In the genomic region with DNA sequence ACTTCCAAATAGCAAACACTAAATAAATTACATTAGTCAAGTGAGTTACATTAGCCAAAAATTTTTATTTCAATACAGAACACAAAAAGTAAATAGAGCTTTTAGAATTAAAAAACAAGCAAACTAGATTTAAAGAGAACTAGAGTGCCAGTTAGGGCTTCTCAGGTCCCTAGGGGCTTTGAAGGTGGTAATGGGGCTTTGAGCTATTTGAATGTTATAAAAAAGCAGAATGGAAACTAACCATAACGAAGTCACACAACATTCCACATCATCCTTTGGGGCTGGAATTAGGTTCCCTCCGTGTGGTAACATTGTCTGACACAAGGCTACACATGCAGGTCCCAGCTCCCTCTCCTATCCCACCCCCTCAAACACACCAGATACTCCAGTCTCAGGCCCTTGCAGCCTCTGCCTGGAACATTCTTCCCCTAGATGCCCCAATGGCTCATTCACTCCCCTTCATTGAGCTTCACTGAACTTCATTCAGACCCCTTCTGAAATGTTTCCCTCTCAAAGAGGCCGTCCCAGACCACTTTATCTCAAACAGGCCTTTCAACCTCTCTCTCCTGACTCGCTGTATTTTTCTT, we compare ENCODE assay signal across 2 cellular contexts.
TF ChIP-seq lines count a peak whose summit lies in the region.

No MANE protein-coding gene starts in this region.

TF ChIP-seq in SK-N-SH, 30 proteins besides CTCF, POLR2A, EP300 and RAD21 (continued from another document):
- no peak for TF ChIP-seq MAX (IDR thresholded peaks at IDR 0.05; ENCODE audit: low read depth)
- no peak for TF ChIP-seq YY1 (IDR thresholded peaks at IDR 0.05; ENCODE audit: low read depth)
- no peak for TF ChIP-seq FOSL2 (IDR thresholded peaks at IDR 0.05; ENCODE audit: borderline replicate concordance, low read depth)
- TF ChIP-seq TAF1 (IDR thresholded peaks at IDR 0.05; ENCODE audit: borderline replicate concordance, low read depth, low read length) = no peak
- no peak for TF ChIP-seq EZH2phosphoT487 (IDR thresholded peaks at IDR 0.05; ENCODE audit: borderline replicate concordance, low read depth)
- TF ChIP-seq POLR2AphosphoS5 (IDR thresholded peaks at IDR 0.05; ENCODE audit: low read depth, low read length) = no peak
- no peak for TF ChIP-seq SIN3A (IDR thresholded peaks at IDR 0.05; ENCODE audit: borderline replicate concordance, low read depth, low read length)
- TF ChIP-seq NRF1 (IDR thresholded peaks at IDR 0.05; ENCODE audit: low read depth, low read length) = no peak
- no peak for TF ChIP-seq PBX3 (IDR thresholded peaks at IDR 0.05)
- TF ChIP-seq GATA2 (CRISPR knock-in tag; IDR thresholded peaks at IDR 0.05) = no peak
- TF ChIP-seq RXRA (IDR thresholded peaks at IDR 0.05; ENCODE audit: borderline replicate concordance, low read depth) = no peak
- TF ChIP-seq FOXM1 (IDR thresholded peaks at IDR 0.05; ENCODE audit: low read depth) = no peak

TF ChIP-seq in SK-N-SH treated with all-trans-retinoic acid at 6 μM for 48 hours, 23 proteins besides CTCF, POLR2A, EP300 and RAD21 (continued from another document):
- TF ChIP-seq ZFP3 (CRISPR knock-in tag; IDR thresholded peaks at IDR 0.05) = no peak
- no peak for TF ChIP-seq ZFP30 (CRISPR knock-in tag; IDR thresholded peaks at IDR 0.05)
- no peak for TF ChIP-seq PPARA (CRISPR knock-in tag; IDR thresholded peaks at IDR 0.05; ENCODE audit: borderline replicate concordance)
- no peak for TF ChIP-seq TOX (CRISPR knock-in tag; IDR thresholded peaks at IDR 0.05; ENCODE audit: borderline replicate concordance)
- no peak for TF ChIP-seq POU6F1 (CRISPR knock-in tag; IDR thresholded peaks at IDR 0.05; ENCODE audit: borderline replicate concordance, low read depth)
- TF ChIP-seq, protein P1, sequence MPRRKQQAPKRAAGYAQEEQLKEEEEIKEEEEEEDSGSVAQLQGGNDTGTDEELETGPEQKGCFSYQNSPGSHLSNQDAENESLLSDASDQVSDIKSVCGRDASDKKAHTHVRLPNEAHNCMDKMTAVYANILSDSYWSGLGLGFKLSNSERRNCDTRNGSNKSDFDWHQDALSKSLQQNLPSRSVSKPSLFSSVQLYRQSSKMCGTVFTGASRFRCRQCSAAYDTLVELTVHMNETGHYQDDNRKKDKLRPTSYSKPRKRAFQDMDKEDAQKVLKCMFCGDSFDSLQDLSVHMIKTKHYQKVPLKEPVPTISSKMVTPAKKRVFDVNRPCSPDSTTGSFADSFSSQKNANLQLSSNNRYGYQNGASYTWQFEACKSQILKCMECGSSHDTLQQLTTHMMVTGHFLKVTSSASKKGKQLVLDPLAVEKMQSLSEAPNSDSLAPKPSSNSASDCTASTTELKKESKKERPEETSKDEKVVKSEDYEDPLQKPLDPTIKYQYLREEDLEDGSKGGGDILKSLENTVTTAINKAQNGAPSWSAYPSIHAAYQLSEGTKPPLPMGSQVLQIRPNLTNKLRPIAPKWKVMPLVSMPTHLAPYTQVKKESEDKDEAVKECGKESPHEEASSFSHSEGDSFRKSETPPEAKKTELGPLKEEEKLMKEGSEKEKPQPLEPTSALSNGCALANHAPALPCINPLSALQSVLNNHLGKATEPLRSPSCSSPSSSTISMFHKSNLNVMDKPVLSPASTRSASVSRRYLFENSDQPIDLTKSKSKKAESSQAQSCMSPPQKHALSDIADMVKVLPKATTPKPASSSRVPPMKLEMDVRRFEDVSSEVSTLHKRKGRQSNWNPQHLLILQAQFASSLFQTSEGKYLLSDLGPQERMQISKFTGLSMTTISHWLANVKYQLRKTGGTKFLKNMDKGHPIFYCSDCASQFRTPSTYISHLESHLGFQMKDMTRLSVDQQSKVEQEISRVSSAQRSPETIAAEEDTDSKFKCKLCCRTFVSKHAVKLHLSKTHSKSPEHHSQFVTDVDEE (CRISPR knock-in tag; IDR thresholded peaks at IDR 0.05) = no peak
- no peak for TF ChIP-seq OSR1 (CRISPR knock-in tag; IDR thresholded peaks at IDR 0.05)
- TF ChIP-seq, protein P2, sequence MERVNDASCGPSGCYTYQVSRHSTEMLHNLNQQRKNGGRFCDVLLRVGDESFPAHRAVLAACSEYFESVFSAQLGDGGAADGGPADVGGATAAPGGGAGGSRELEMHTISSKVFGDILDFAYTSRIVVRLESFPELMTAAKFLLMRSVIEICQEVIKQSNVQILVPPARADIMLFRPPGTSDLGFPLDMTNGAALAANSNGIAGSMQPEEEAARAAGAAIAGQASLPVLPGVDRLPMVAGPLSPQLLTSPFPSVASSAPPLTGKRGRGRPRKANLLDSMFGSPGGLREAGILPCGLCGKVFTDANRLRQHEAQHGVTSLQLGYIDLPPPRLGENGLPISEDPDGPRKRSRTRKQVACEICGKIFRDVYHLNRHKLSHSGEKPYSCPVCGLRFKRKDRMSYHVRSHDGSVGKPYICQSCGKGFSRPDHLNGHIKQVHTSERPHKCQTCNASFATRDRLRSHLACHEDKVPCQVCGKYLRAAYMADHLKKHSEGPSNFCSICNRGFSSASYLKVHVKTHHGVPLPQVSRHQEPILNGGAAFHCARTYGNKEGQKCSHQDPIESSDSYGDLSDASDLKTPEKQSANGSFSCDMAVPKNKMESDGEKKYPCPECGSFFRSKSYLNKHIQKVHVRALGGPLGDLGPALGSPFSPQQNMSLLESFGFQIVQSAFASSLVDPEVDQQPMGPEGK (CRISPR knock-in tag; IDR thresholded peaks at IDR 0.05; ENCODE audit: borderline replicate concordance) = no peak
